In genomic region chr19:58042709-58043340, GRCh38 we compare ENCODE assay signal across 1 cellular context.
A peak's percentile ranks its signal among the peaks of the same experiment; 100 is the strongest.
TF ChIP-seq lines count a peak whose summit lies in the region.

No MANE protein-coding gene starts in this region.

TF ChIP-seq in H1, 55 proteins besides CTCF, POLR2A, EP300 and RAD21:
- TF ChIP-seq ZNF274 (IDR thresholded peaks at IDR 0.05; ENCODE audit: borderline replicate concordance, extremely low read depth, low read length) (no peak), CTBP2 (IDR thresholded peaks at IDR 0.05; ENCODE audit: borderline replicate concordance, insufficient read depth, insufficient read length, low read length) (no peak), POU5F1 (IDR thresholded peaks at IDR 0.05; ENCODE audit: low read depth, low read length) (no peak), SAP30 (IDR thresholded peaks at IDR 0.05; ENCODE audit: insufficient read depth, insufficient replicate concordance, low read length) (no peak), FOSL1 (IDR thresholded peaks at IDR 0.05; ENCODE audit: insufficient read depth, low read depth, low read length) (no peak), BRCA1 (IDR thresholded peaks at IDR 0.05; ENCODE audit: low read depth, low read length) (no peak), KDM1A (IDR thresholded peaks at IDR 0.05; ENCODE audit: borderline replicate concordance, low read length) (no peak), ATF2 (IDR thresholded peaks at IDR 0.05; ENCODE audit: low read length) (no peak), GABPA (IDR thresholded peaks at IDR 0.05; ENCODE audit: borderline replicate concordance, insufficient read depth, low read length) (no peak), RBBP5 (IDR thresholded peaks at IDR 0.05; ENCODE audit: borderline replicate concordance, low read depth, low read length) (no peak), NRF1 (IDR thresholded peaks at IDR 0.05; ENCODE audit: low read depth, low read length) (no peak), ASH2L (IDR thresholded peaks at IDR 0.05; ENCODE audit: low read length) (peak; percentile 49), SP2 (IDR thresholded peaks at IDR 0.05; ENCODE audit: low read length) (no peak), PHF8 (conservative IDR thresholded peaks at IDR 0.05; ENCODE audit: low read depth, low read length) (0 out of 2 replicates have a peak, but pooled peaks have one; percentile 22), MAFK (IDR thresholded peaks at IDR 0.05; ENCODE audit: low read depth, low read length) (no peak), SIN3A (conservative IDR thresholded peaks at IDR 0.05 in 1 of 2, IDR thresholded peaks at IDR 0.05 in 1 of 2; ENCODE audit: low read depth in 1 of 2, low read length in 2 of 2) (no peak), TEAD4 (IDR thresholded peaks at IDR 0.05; ENCODE audit: low read depth, low read length) (no peak), CHD7 (IDR thresholded peaks at IDR 0.05; ENCODE audit: insufficient replicate concordance, low read length) (no peak), ATF3 (IDR thresholded peaks at IDR 0.05; ENCODE audit: insufficient read depth, low read depth, low read length) (0 out of 2 replicates have a peak, but pooled peaks have one; percentile 32), HDAC2 (IDR thresholded peaks at IDR 0.05; ENCODE audit: borderline replicate concordance in 1 of 2, low read depth in 2 of 2, low read length in 2 of 2) (no peak), HDAC6 (IDR thresholded peaks at IDR 0.05; ENCODE audit: low read depth, low read length) (no peak), USF2 (IDR thresholded peaks at IDR 0.05; ENCODE audit: low read length) (no peak), NANOG (IDR thresholded peaks at IDR 0.05; ENCODE audit: insufficient read depth, low read depth, low read length, poor library complexity, severe bottlenecking) (no peak), EGR1 (IDR thresholded peaks at IDR 0.05; ENCODE audit: borderline replicate concordance, low read depth, low read length) (no peak), CBX5 (IDR thresholded peaks at IDR 0.05; ENCODE audit: low read depth, low read length) (no peak), RXRA (IDR thresholded peaks at IDR 0.05; ENCODE audit: insufficient read depth, low read depth, low read length) (no peak), BCL11A (IDR thresholded peaks at IDR 0.05; ENCODE audit: low read depth in 2 of 2, low read length in 2 of 2) (no peak), TCF12 (IDR thresholded peaks at IDR 0.05; ENCODE audit: low read depth, low read length) (0 out of 2 replicates have a peak, but pooled peaks have one; percentile 24), SIX5 (IDR thresholded peaks at IDR 0.05; ENCODE audit: low read depth, low read length) (no peak), CREB1 (IDR thresholded peaks at IDR 0.05) (peak; percentile 52), KDM5A (IDR thresholded peaks at IDR 0.05; ENCODE audit: low read length) (no peak), KDM4A (IDR thresholded peaks at IDR 0.05; ENCODE audit: low read depth, low read length, severe bottlenecking) (peak; percentile 56), YY1 (IDR thresholded peaks at IDR 0.05; ENCODE audit: low read depth, low read length) (peak; percentile 43; the same call in 1 of the 2 replicates), POLR2AphosphoS5 (IDR thresholded peaks at IDR 0.05; ENCODE audit: low read depth, low read length) (no peak), CEBPB (IDR thresholded peaks at IDR 0.05; ENCODE audit: low read depth, low read length) (peak; percentile 70), TAF1 (IDR thresholded peaks at IDR 0.05; ENCODE audit: low read depth, low read length) (no peak), JUND (IDR thresholded peaks at IDR 0.05; ENCODE audit: low read length) (0 out of 2 replicates have a peak, but pooled peaks have one; percentile 42), CBX8 (IDR thresholded peaks at IDR 0.05; ENCODE audit: borderline replicate concordance, low read depth, low read length) (no peak), E2F6 (IDR thresholded peaks at IDR 0.05) (peak; percentile 85), SUZ12 (IDR thresholded peaks at IDR 0.05; ENCODE audit: low read length) (no peak), MAX (IDR thresholded peaks at IDR 0.05) (peak; percentile 73), EZH2 (IDR thresholded peaks at IDR 0.05; ENCODE audit: low read depth, low read length, severe bottlenecking) (no peak), JUN (IDR thresholded peaks at IDR 0.05; ENCODE audit: low read depth, low read length) (no peak), TAF7 (optimal IDR thresholded peaks at IDR 0.05; ENCODE audit: borderline replicate concordance, low read depth, low read length) (no peak), CHD2 (IDR thresholded peaks at IDR 0.05; ENCODE audit: low read length) (0 out of 2 replicates have a peak, but pooled peaks have one; percentile 44)
